8 cellular contexts compared by ENCODE assay signal in the genomic region with DNA sequence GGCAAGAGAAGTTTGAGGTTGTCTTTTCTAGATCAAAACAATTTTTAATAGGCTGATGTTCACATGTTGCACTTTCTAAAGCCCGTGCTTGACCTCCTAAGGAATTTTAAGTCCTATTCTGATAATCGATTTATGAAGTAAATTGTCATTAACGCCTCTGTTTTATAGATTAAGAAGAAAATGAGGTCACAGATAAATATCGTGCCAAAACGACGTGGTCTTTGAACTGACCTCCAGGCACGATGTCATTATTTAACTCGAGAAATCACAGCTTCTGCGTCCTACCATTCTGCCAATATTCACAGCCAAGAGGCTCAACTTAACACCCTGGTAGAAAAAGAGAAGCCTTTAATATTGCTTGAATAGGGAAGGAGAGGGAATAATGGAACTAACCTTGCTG. TPM values are rescaled to one million over a fixed set of nuclear protein-coding genes. Genes with fewer than 3 reads are reported as not detected.
A peak's percentile ranks its signal among the peaks of the same experiment; 100 is the strongest.
DNase-seq lines count a peak whose midpoint lies in the region; TF ChIP-seq lines count a peak whose summit lies in the region.

No MANE protein-coding gene starts in this region.

- intact Hi-C loops in dorsolateral prefrontal cortex (cut with DNase I) = loop anchor here (5.0 kb wide), 4 partner anchors 143 to 512 kb away; partner anchors contain the start of genes NUDT4 (in 1 of the 2) and UBE2N (in 1 of the 2)

- H3K9ac ChIP-seq in Loucy (ENCODE audit: low read depth, low read length, poor library complexity, severe bottlenecking) (peak overlapping the region; percentile 88), neural cell (ENCODE audit: low read length) (peak overlapping the region; percentile 78)

- H3K9me3 ChIP-seq in Loucy (ENCODE audit: insufficient read depth, low read depth, low read length) (no peaks in the 10 kb centered on the region), neural cell (ENCODE audit: low read length) (no peaks in the 10 kb centered on the region)

- H3F3A ChIP-seq in Loucy (ENCODE audit: low read depth) = no peaks in the 10 kb centered on the region
- H3F3A ChIP-seq in neural cell (ENCODE audit: insufficient read depth, low read length, poor library complexity, severe bottlenecking) = no peaks in the 10 kb centered on the region

- TF ChIP-seq CTCF in C4-2B (conservative IDR thresholded peaks at IDR 0.05) (no peak), Loucy (conservative IDR thresholded peaks at IDR 0.05; ENCODE audit: low read length) (no peak), dorsolateral prefrontal cortex (IDR thresholded peaks at IDR 0.05 in 54 of 56, conservative IDR thresholded peaks at IDR 0.05 in 2 of 56; ENCODE audit: low read depth in 1 of 56, partially characterized antibody in 56 of 56) (no peak), neural cell (IDR thresholded peaks at IDR 0.05; ENCODE audit: poor library complexity, severe bottlenecking) (no peak)

- no peaks in the 10 kb centered on the region for H3K36me3 ChIP-seq in Loucy (ENCODE audit: insufficient read depth, low read length)
- no peaks in the 10 kb centered on the region for H3K36me3 ChIP-seq in neural cell (ENCODE audit: insufficient read depth, low read length)

- H4K20me1 ChIP-seq in Loucy (ENCODE audit: insufficient read depth, low read length, poor library complexity, severe bottlenecking) (peaks cover 26% of the 10 kb centered on the region), neural cell (ENCODE audit: insufficient read depth) (no peaks in the 10 kb centered on the region)

- DNase-seq in dorsolateral prefrontal cortex (no peak), NCI-H187 (lab: John Stamatoyannopoulos, UW) (no peak), AG08396 (ENCODE audit: low spot score) (no peak), MV-4-11 (lab: John Stamatoyannopoulos, UW) (no peak)
- no peak for DNase-seq in central memory CD4-positive, alpha-beta T cell

- H3K4me3 ChIP-seq in Loucy (ENCODE audit: low read length, poor library complexity, severe bottlenecking) (peak overlapping the region; percentile 80), dorsolateral prefrontal cortex (peak overlapping the region; percentile 50 to 98 (median 83)), neural cell (ENCODE audit: low read length) (peak overlapping the region; percentile 79)

- TF ChIP-seq RAD21 in neural cell (conservative IDR thresholded peaks at IDR 0.05) = no peak

- H3K4me2 ChIP-seq in Loucy (ENCODE audit: low read depth, low read length, poor library complexity, severe bottlenecking) (peak overlapping the region; percentile 93), neural cell (ENCODE audit: low read length) (peak overlapping the region; percentile 25)

- peaks cover 34% of the 10 kb centered on the region for H3K4me1 ChIP-seq in Loucy (ENCODE audit: insufficient read depth, low read length, poor library complexity, severe bottlenecking)

- H3K79me2 ChIP-seq in Loucy (ENCODE audit: insufficient read depth, low read length) (peaks cover 35% of the 10 kb centered on the region), neural cell (replicated peaks; ENCODE audit: insufficient read depth, low read length) (peaks cover 11% of the 10 kb centered on the region)

- no peaks in the 10 kb centered on the region for H3K9me2 ChIP-seq in Loucy (replicated peaks; ENCODE audit: low read depth, low read length)
- H3K9me2 ChIP-seq in neural cell (ENCODE audit: insufficient read depth, low read length) = no peaks in the 10 kb centered on the region

- H3K27me3 ChIP-seq in Loucy (ENCODE audit: insufficient read depth, low read length, poor library complexity, severe bottlenecking) (no peaks in the 10 kb centered on the region), dorsolateral prefrontal cortex (no peaks in the 10 kb centered on the region), neural cell (ENCODE audit: insufficient read depth, low read depth, low read length) (no peaks in the 10 kb centered on the region)

- no peak for TF ChIP-seq EP300 in neural cell (conservative IDR thresholded peaks at IDR 0.05; ENCODE audit: poor library complexity, severe bottlenecking)

- H2AFZ ChIP-seq in Loucy (ENCODE audit: low read length) (peak overlapping the region; percentile 88), neural cell (ENCODE audit: low read depth, low read length) (peak overlapping the region; percentile 66)

- H3K27ac ChIP-seq in C4-2B = peak overlapping the region; percentile 85
- peak overlapping the region; percentile 76 to 99 (median 94) for H3K27ac ChIP-seq in dorsolateral prefrontal cortex
- H3K27ac ChIP-seq in neural cell (ENCODE audit: low read length) = peak overlapping the region; percentile 79

TF ChIP-seq in neural cell, 6 proteins besides CTCF, POLR2A, EP300 and RAD21:
- TF ChIP-seq SMC3 (conservative IDR thresholded peaks at IDR 0.05; ENCODE audit: poor library complexity) (no peak), POLR2AphosphoS5 (IDR thresholded peaks at IDR 0.05) (no peak)
TF ChIP-seq in neural cell: peak in this region for 0.

RNA-seq across cellular contexts. Expression of gene EEA1, which starts 0.9 kb away (rescaled TPM):
- total RNA-seq in dorsolateral prefrontal cortex = 10 to 100 TPM; 21.0 to 52.8 (median 39.1) TPM
- 4.5 and 5.6 TPM in 2 replicates for polyA plus RNA-seq in neural cell
- 15.8 and 22.8 TPM in 2 replicates for polyA minus RNA-seq in neural cell
